Comparison of ENCODE assay signal across 1 cellular context in genomic region chr2:8685697-8686358, GRCh38.
A peak's percentile ranks its signal among the peaks of the same experiment; 100 is the strongest.
TF ChIP-seq lines count a peak whose summit lies in the region.

No MANE protein-coding gene starts in this region.

TF ChIP-seq in neural cell, 6 proteins besides CTCF, POLR2A, EP300 and RAD21 (continued from another document):
- TF ChIP-seq REST (IDR thresholded peaks at IDR 0.05; ENCODE audit: borderline replicate concordance) (no peak), MXI1 (conservative IDR thresholded peaks at IDR 0.05; ENCODE audit: poor library complexity, severe bottlenecking) (peak; percentile 46)
